ENCODE assay signal across 9 cellular contexts in genomic region chr18:46332956-46333355, GRCh38.
DNase-seq lines count a peak whose midpoint lies in the region; ATAC-seq and TF ChIP-seq lines count a peak whose summit lies in the region.
"Had no signal": no experiment of that assay in that cellular context is flagged by ENCODE, and none has a peak within 500 bp of the region (broad histone marks: within the 10 kb centered on the region; RNA-seq: fewer than 3 reads in every experiment).

No MANE protein-coding gene starts in this region.

- ATAC-seq in Right ventricle myocardium inferior: peak; percentile 18
- ATAC-seq in memory B cell (ENCODE audit: low read depth): no peak
- ATAC-seq in GM18907 (IDR thresholded peaks at IDR 0.05; ENCODE audit: unreplicated experiment): no peak

- intact Hi-C loops in Right ventricle myocardium inferior (cut with DNase I): loop anchor here (2.0 to 5.0 kb wide), 2 partner anchors 80 to 149 kb away; no protein-coding TSS in a partner anchor

- H3K36me3 Mint-ChIP-seq in brain (no peaks in the 10 kb centered on the region), memory B cell (no peaks in the 10 kb centered on the region)

- H3K27ac Mint-ChIP-seq in brain: peak overlapping the region; percentile 88 to 99 (median 97)
- no peak overlapping the region for H3K27ac Mint-ChIP-seq in memory B cell

- H3K9me3 ChIP-seq in right atrium auricular region: no peaks in the 10 kb centered on the region
- H3K9me3 ChIP-seq: ovary had no signal

- H3K27me3 Mint-ChIP-seq in brain (peaks cover 16% of the 10 kb centered on the region), memory B cell (peaks cover 32% of the 10 kb centered on the region)

- H3K4me3 ChIP-seq in right atrium auricular region: peak overlapping the region in 1 of 2 donors; percentile 68
- H3K4me3 ChIP-seq: ovary had no signal

- no peak for TF ChIP-seq CTCF in right atrium auricular region (IDR thresholded peaks at IDR 0.05)
- TF ChIP-seq CTCF in brain (conservative IDR thresholded peaks at IDR 0.05): no peak

- H3K4me1 Mint-ChIP-seq in brain (peaks cover 48% of the 10 kb centered on the region), memory B cell (peaks cover 18% of the 10 kb centered on the region)

- H3K9me3 Mint-ChIP-seq in brain: peaks cover 0 to 10% (median 0%) of the 10 kb centered on the region in 5 experiments
- H3K9me3 Mint-ChIP-seq in memory B cell: no peaks in the 10 kb centered on the region

- DNase-seq in Right ventricle myocardium inferior (ENCODE audit: missing footprints) (no peak), right atrium auricular region (ENCODE audit: low spot score) (no peak), memory B cell (ENCODE audit: low spot score in 2 of 2) (no peak), hepatic stellate cell (ENCODE audit: low spot score) (no peak), NOMO-1 treated with dmso at 0.1 percent for 144 hours (lab: John Stamatoyannopoulos, UW; ENCODE audit: unreplicated experiment) (no peak)
- no peak for DNase-seq in effector CD8-positive, alpha-beta T cell (lab: John Stamatoyannopoulos, UW)

- peaks cover 0 to 32% of the 10 kb centered on the region in 2 donors for H3K4me1 ChIP-seq in right atrium auricular region

- H3K36me3 ChIP-seq in right atrium auricular region: no peaks in the 10 kb centered on the region
- H3K36me3 ChIP-seq: ovary had no signal

- no peak overlapping the region for H3K27ac ChIP-seq in right atrium auricular region
- H3K27ac ChIP-seq: ovary had no signal

- H3K27me3 ChIP-seq in right atrium auricular region: no peaks in the 10 kb centered on the region
- H3K27me3 ChIP-seq: ovary had no signal

- H3K4me3 Mint-ChIP-seq in brain: peak overlapping the region; percentile 88 to 91 (median 88)
- H3K4me3 Mint-ChIP-seq in memory B cell: peak overlapping the region; percentile 54
